25 cellular contexts compared by ENCODE assay signal in genomic region chr1:58283380-58284338, GRCh38.
DNase-seq lines count a peak whose midpoint lies in the region; ATAC-seq and TF ChIP-seq lines count a peak whose summit lies in the region.
"Had no signal": no experiment of that assay in that cellular context is flagged by ENCODE, and none has a peak within 500 bp of the region (broad histone marks: within the 10 kb centered on the region; RNA-seq: fewer than 3 reads in every experiment).

No MANE protein-coding gene starts in this region.

- POLR2A ChIA-PET in activated CD4-positive, alpha-beta T cell treated with anti-CD3 and anti-CD28 coated beads for 36 hours (lab: Charles Lee) = no interaction called here

- DNase-seq in activated CD4-positive, alpha-beta T cell treated with anti-CD3 and anti-CD28 coated beads for 36 hours = no peak
- DNase-seq in activated CD4-positive, alpha-beta T cell treated with anti-CD3 and anti-CD28 coated beads, Interleukin-2, amount 50 U/mL, for 48 hours = no peak
- DNase-seq in RKO (ENCODE audit: low spot score) (peak; percentile 21), fibroblast of mammary gland (ENCODE audit: low read depth) (peak; percentile 7), right lobe of liver (peak in 1 of 3 donors; percentile 45)
- DNase-seq in activated CD4-positive, CD25-positive, alpha-beta regulatory T cell treated with anti-CD3 and anti-CD28 coated beads, Interleukin-2, amount 50 U/mL, for 72 hours = no peak
- DNase-seq: ACHN; Caco-2; CD4-positive, alpha-beta memory T cell; DMS79 treated with DMSO at 0.1 percent for 48 hours; Karpas-422; MG63; NCI-H1417; NCI-H187; NCI-H2107; NCI-H2227 treated with DMSO at 0.1 percent for 48 hours; NCI-H524 treated with DMSO at 0.1 percent for 48 hours; OCI-M1 had no signal

- peaks cover 3% of the 10 kb centered on the region for H3K9me3 Mint-ChIP-seq in activated CD4-positive, alpha-beta T cell treated with anti-CD3 and anti-CD28 coated beads for 36 hours (ENCODE audit: low read depth)
- H3K9me3 Mint-ChIP-seq: GM23338 had no signal

- CTCF ChIA-PET in activated CD4-positive, alpha-beta T cell treated with anti-CD3 and anti-CD28 coated beads for 36 hours (lab: Charles Lee) = interaction anchor here (1.4 kb wide), 1 partner anchor 11 kb away, joined by 3 read pairs; no protein-coding TSS in a partner anchor

- H3K36me3 ChIP-seq in right lobe of liver = no peaks in the 10 kb centered on the region
- H3K36me3 ChIP-seq: BLaER1, HAP-1, MG63, SJSA1 had no signal

- TF ChIP-seq POLR2A in right lobe of liver (IDR thresholded peaks at IDR 0.05) = no peak

- H3K4me1 ChIP-seq in right lobe of liver = peaks cover 0 to 24% (median 10%) of the 10 kb centered on the region in 4 donors
- H3K4me1 ChIP-seq: BLaER1, Caco-2, HAP-1, SJSA1 had no signal

- no peak overlapping the region for H3K27ac Mint-ChIP-seq in activated CD4-positive, alpha-beta T cell treated with anti-CD3 and anti-CD28 coated beads for 36 hours
- H3K27ac Mint-ChIP-seq: CD4-positive, alpha-beta memory T cell; GM23338 had no signal

- H3K27me3 Mint-ChIP-seq in activated CD4-positive, alpha-beta T cell treated with anti-CD3 and anti-CD28 coated beads for 36 hours = no peaks in the 10 kb centered on the region
- H3K27me3 Mint-ChIP-seq: CD4-positive, alpha-beta memory T cell had no signal

- no peaks in the 10 kb centered on the region for H3K36me3 Mint-ChIP-seq in activated CD4-positive, alpha-beta T cell treated with anti-CD3 and anti-CD28 coated beads for 36 hours (ENCODE audit: low read depth)

- H3K4me3 ChIP-seq in fibroblast of mammary gland (ENCODE audit: control insufficient read depth, low read depth, low read length) = no peak overlapping the region
- no peak overlapping the region for H3K4me3 ChIP-seq in right lobe of liver
- H3K4me3 ChIP-seq: BLaER1, GM23338, HAP-1, MG63, SJSA1 had no signal

- intact Hi-C loops in activated CD4-positive, alpha-beta T cell treated with anti-CD3 and anti-CD28 coated beads for 36 hours (cut with DNase I, micrococcal nuclease) = no loop called here
- intact Hi-C loops in right lobe of liver (cut with DNase I) = no loop called here

- TF ChIP-seq CTCF in fibroblast of mammary gland (conservative IDR thresholded peaks at IDR 0.05; ENCODE audit: control insufficient read depth, insufficient read depth, low read depth, low read length) (no peak), right lobe of liver (IDR thresholded peaks at IDR 0.05) (no peak)

- peak overlapping the region; percentile 40 to 63 (median 45) for H3K27ac ChIP-seq in right lobe of liver
- H3K27ac ChIP-seq: 22Rv1, BLaER1, SJSA1 had no signal

- WGBS in right lobe of liver (ENCODE audit: insufficient coverage, low coverage, low lambda C conversion rate, missing lambda C conversion rate) = 29% methylated on average over 6 of the region's 6 CpGs

- no peaks in the 10 kb centered on the region for H3K9me3 ChIP-seq in right lobe of liver
- H3K9me3 ChIP-seq: BLaER1, Caco-2, HAP-1, MG63, SJSA1 had no signal

- peak; percentile 23 for ATAC-seq in activated CD4-positive, alpha-beta T cell treated with anti-CD3 and anti-CD28 coated beads for 36 hours
- peak; percentile 93 to 97 (median 94) for ATAC-seq in right lobe of liver
- ATAC-seq in HG02642 (IDR thresholded peaks at IDR 0.05; ENCODE audit: poor library complexity, unreplicated experiment) = no peak
- no peak for ATAC-seq in GM18520 (IDR thresholded peaks at IDR 0.05; ENCODE audit: unreplicated experiment)
- ATAC-seq: GM23338 had no signal

- H3K4me3 Mint-ChIP-seq in activated CD4-positive, alpha-beta T cell treated with anti-CD3 and anti-CD28 coated beads for 36 hours = no peak overlapping the region
- H3K4me3 Mint-ChIP-seq: CD4-positive, alpha-beta memory T cell; GM23338 had no signal

- H3K4me1 Mint-ChIP-seq in activated CD4-positive, alpha-beta T cell treated with anti-CD3 and anti-CD28 coated beads for 36 hours = no peaks in the 10 kb centered on the region
- H3K4me1 Mint-ChIP-seq: CD4-positive, alpha-beta memory T cell had no signal

- H3K27me3 ChIP-seq in right lobe of liver = no peaks in the 10 kb centered on the region
- H3K27me3 ChIP-seq: BLaER1, MG63, SJSA1 had no signal

Comparison
In these comparisons a context has a peak if more than half of its experiments do, and no peak if none do; other contexts are left out.
1. ATAC-seq: peak in activated CD4-positive, alpha-beta T cell treated with anti-CD3 and anti-CD28 coated beads for 36 hours (single experiment) and right lobe of liver (4 of 4); none in HG02642 (single experiment) and GM18520 (single experiment).
2. DNase-seq: peak in RKO (single experiment) and fibroblast of mammary gland (single experiment); none in activated CD4-positive, alpha-beta T cell treated with anti-CD3 and anti-CD28 coated beads for 36 hours (single experiment), activated CD4-positive, alpha-beta T cell treated with anti-CD3 and anti-CD28 coated beads, Interleukin-2, amount 50 U/mL, for 48 hours (0 of 2) and activated CD4-positive, CD25-positive, alpha-beta regulatory T cell treated with anti-CD3 and anti-CD28 coated beads, Interleukin-2, amount 50 U/mL, for 72 hours (single experiment).